ENCODE assay signal across 9 cellular contexts in the genomic region with DNA sequence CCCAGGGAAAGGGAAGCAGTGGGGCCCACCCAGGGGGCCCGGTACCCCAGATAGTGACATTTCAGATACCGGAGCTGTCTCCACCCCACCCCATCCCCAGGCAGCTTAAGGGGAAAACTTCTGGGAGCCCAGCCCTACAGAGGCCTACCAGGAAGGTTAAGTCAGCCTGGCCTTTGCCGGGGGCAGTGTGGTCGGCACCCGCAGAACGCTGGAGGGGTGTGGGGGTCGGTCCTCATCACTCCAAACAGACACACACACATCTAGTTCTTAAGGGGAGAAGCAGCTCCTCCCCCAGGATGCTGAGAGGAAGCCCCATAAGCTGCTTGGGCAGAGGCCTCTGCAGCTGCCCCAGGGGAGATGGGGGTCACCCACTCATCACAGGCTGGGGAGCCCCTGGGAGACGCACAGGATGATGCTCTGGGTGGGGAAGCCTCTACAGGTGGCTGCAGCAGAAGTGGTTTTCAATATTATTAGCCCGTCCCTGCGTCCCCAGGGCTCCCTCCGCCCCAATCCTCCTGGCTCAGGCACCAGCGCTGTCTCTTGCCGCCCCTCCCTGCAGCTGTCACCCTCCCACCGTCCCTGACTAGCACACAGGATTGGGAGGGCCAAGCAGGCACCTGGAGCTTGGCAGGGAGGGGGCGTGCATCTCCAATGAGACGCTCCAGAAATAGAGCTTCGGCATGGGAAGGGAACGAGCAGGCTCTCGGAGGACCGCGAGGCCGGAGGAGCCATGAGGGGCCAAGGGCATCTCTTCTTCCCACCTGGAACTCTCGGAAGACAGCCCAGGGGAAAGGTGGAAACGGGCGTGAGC. TPM values are rescaled to one million over a fixed set of nuclear protein-coding genes. Genes with fewer than 3 reads are reported as not detected.
DNase-seq lines count a peak whose midpoint lies in the region; ATAC-seq and TF ChIP-seq lines count a peak whose summit lies in the region.
"Had no signal": no experiment of that assay in that cellular context is flagged by ENCODE, and none has a peak within 500 bp of the region (broad histone marks: within the 10 kb centered on the region; RNA-seq: fewer than 3 reads in every experiment).

No MANE protein-coding gene starts in this region.

- H3K9me3 ChIP-seq in sigmoid colon = no peaks in the 10 kb centered on the region

- in situ Hi-C loops in brain microvascular endothelial cell (cut with HindIII; ENCODE audit: low pct_ligation_motif_present, low sequenced_read_pairs) = no loop called here
- in situ Hi-C loops in ACHN (cut with HindIII; ENCODE audit: low pct_ligation_motif_present, low pct_unique_long_range_greater_than_20kb, low sequenced_read_pairs) = no loop called here

- no peak for TF ChIP-seq POLR2A in sigmoid colon (IDR thresholded peaks at IDR 0.05)

- no peak for DNase-seq in activated CD4-positive, CD25-positive, alpha-beta regulatory T cell treated with anti-CD3 and anti-CD28 coated beads, Interleukin-2, amount 50 U/mL, for 72 hours
- no peak for DNase-seq in brain microvascular endothelial cell
- no peak for DNase-seq in sigmoid colon
- no peak for DNase-seq in ACHN
- DNase-seq in activated gamma-delta T cell treated with Interleukin-2 at 50 U/mL for 16 hours = no peak
- DNase-seq: T-helper 2 cell had no signal

- H3K4me1 ChIP-seq in sigmoid colon = peaks cover 0 to 37% (median 30%) of the 10 kb centered on the region in 4 donors

- TF ChIP-seq CTCF in brain microvascular endothelial cell (IDR thresholded peaks at IDR 0.05; ENCODE audit: low read depth, low read length, missing control alignments) (no peak), sigmoid colon (IDR thresholded peaks at IDR 0.05) (no peak)

- H3K36me3 ChIP-seq in brain microvascular endothelial cell (replicated peaks) (no peaks in the 10 kb centered on the region), sigmoid colon (no peaks in the 10 kb centered on the region)

- H3K27me3 ChIP-seq in brain microvascular endothelial cell (replicated peaks) (no peaks in the 10 kb centered on the region), sigmoid colon (no peaks in the 10 kb centered on the region)

- peak overlapping the region; percentile 90 for H3K27ac ChIP-seq in brain microvascular endothelial cell
- H3K27ac ChIP-seq in sigmoid colon = peak overlapping the region in 3 of 4 donors; percentile 74 to 76 (median 75)

- no peak for TF ChIP-seq EP300 in sigmoid colon (IDR thresholded peaks at IDR 0.05)

- peak; percentile 12 to 19 for ATAC-seq in activated CD4-positive, CD25-positive, alpha-beta regulatory T cell treated with anti-CD3 and anti-CD28 coated beads, Interleukin-2, amount 50 U/mL, for 24 hours
- ATAC-seq in HG03432 (IDR thresholded peaks at IDR 0.05; ENCODE audit: unreplicated experiment) (peak; percentile 34), GM18517 (IDR thresholded peaks at IDR 0.05; ENCODE audit: unreplicated experiment) (no peak)

- no peak overlapping the region for H3K4me3 ChIP-seq in brain microvascular endothelial cell (ENCODE audit: low read depth, low read length)
- no peak overlapping the region for H3K4me3 ChIP-seq in sigmoid colon

- intact Hi-C loops in sigmoid colon (cut with DNase I) = no loop called here

- WGBS in sigmoid colon, 2 donors = 62 to 79% methylated on average over 25 of the region's 25 CpGs

RNA-seq across cellular contexts. Expression of gene ABR, which starts 1.4 kb away (rescaled TPM):
- 10 to 100 TPM; 30.4 to 94.2 (median 46.5) TPM for total RNA-seq in sigmoid colon
- polyA plus RNA-seq in sigmoid colon = 100 to 1,000 TPM in 1 of 3 donors, 10 to 100 TPM in 2; 79.3 to 146 (median 80.0) TPM
